ENCODE assay signal across 17 cellular contexts in genomic region chr13:29525757-29526156, GRCh38.
DNase-seq lines count a peak whose midpoint lies in the region; ATAC-seq, FAIRE-seq and TF ChIP-seq lines count a peak whose summit lies in the region.
"Had no signal": no experiment of that assay in that cellular context is flagged by ENCODE, and none has a peak within 500 bp of the region (broad histone marks: within the 10 kb centered on the region; RNA-seq: fewer than 3 reads in every experiment).

No MANE protein-coding gene starts in this region.

- H3K4me3 Mint-ChIP-seq in osteocyte (ENCODE audit: unreplicated experiment): no peak overlapping the region
- H3K4me3 Mint-ChIP-seq: CD8-positive, alpha-beta T cell; IgD-negative memory B cell had no signal

- peaks cover 43% of the 10 kb centered on the region for H3K4me1 Mint-ChIP-seq in osteocyte (ENCODE audit: unreplicated experiment)
- H3K4me1 Mint-ChIP-seq: IgD-negative memory B cell had no signal

- ATAC-seq in HG02588 (IDR thresholded peaks at IDR 0.05; ENCODE audit: unreplicated experiment): no peak
- ATAC-seq: CD8-positive, alpha-beta T cell; HCT116; HepG2 had no signal

- TF ChIP-seq CTCF in bronchial epithelial cell (IDR thresholded peaks at IDR 0.05; ENCODE audit: insufficient read depth, low read length, severe bottlenecking) (no peak), osteocyte (IDR thresholded peaks at IDR 0.05) (no peak)

- H3K27ac Mint-ChIP-seq in osteocyte (ENCODE audit: unreplicated experiment): peak overlapping the region; percentile 7
- H3K27ac Mint-ChIP-seq: CD8-positive, alpha-beta T cell had no signal

- peaks cover 14 to 44% (median 34%) of the 10 kb centered on the region in 10 experiments for H3K4me1 ChIP-seq in BLaER1 treated with 17β-estradiol and CSF1 and Interleukin-3, amounts not matched to agents 10 nM and 100 nM

- no peak overlapping the region for H3K4me3 ChIP-seq in BLaER1 treated with 17β-estradiol and CSF1 and Interleukin-3, amounts not matched to agents 10 nM and 100 nM
- no peak overlapping the region for H3K4me3 ChIP-seq in bronchial epithelial cell (ENCODE audit: low read depth, low read length)

- H3K4me2 ChIP-seq in BLaER1 treated with 17β-estradiol and CSF1 and Interleukin-3, amounts not matched to agents 10 nM and 100 nM: peak overlapping the region in 9 of 11 experiments; percentile 6 to 80 (median 62); a peak in 10 of 22 replicates

- H3K9me3 Mint-ChIP-seq in osteocyte (ENCODE audit: unreplicated experiment): no peaks in the 10 kb centered on the region
- H3K9me3 Mint-ChIP-seq: CD8-positive, alpha-beta T cell; IgD-negative memory B cell had no signal

- H3K9me3 ChIP-seq in BLaER1 treated with 17β-estradiol and CSF1 and Interleukin-3, amounts not matched to agents 10 nM and 100 nM (replicated peaks in 1 of 11): peaks cover 0 to 7% (median 0%) of the 10 kb centered on the region in 11 experiments; a peak in 1 of 22 replicates

- peaks cover 0 to 98% (median 23%) of the 10 kb centered on the region in 11 experiments; a peak in 14 of 22 replicates for H4K20me1 ChIP-seq in BLaER1 treated with 17β-estradiol and CSF1 and Interleukin-3, amounts not matched to agents 10 nM and 100 nM

- no peaks in the 10 kb centered on the region for H3K27me3 ChIP-seq in BLaER1 treated with 17β-estradiol and CSF1 and Interleukin-3, amounts not matched to agents 10 nM and 100 nM
- H3K27me3 ChIP-seq in bronchial epithelial cell (ENCODE audit: control insufficient read depth, insufficient read depth, low read length): no peaks in the 10 kb centered on the region

- H3K27me3 Mint-ChIP-seq in osteocyte (ENCODE audit: unreplicated experiment): no peaks in the 10 kb centered on the region
- H3K27me3 Mint-ChIP-seq: IgD-negative memory B cell had no signal

- H3K36me3 ChIP-seq in BLaER1 treated with 17β-estradiol and CSF1 and Interleukin-3, amounts not matched to agents 10 nM and 100 nM: peaks cover 89 to 100% (median 100%) of the 10 kb centered on the region in 11 experiments
- H3K36me3 ChIP-seq in bronchial epithelial cell (ENCODE audit: control insufficient read depth, insufficient read depth, low read length): peaks cover 45% of the 10 kb centered on the region

- H3K9ac ChIP-seq in BLaER1 treated with 17β-estradiol and CSF1 and Interleukin-3, amounts not matched to agents 10 nM and 100 nM: no peak overlapping the region

- DNase-seq in bronchial epithelial cell (ENCODE audit: low read depth) (no peak), osteocyte (ENCODE audit: extremely low spot score, unreplicated experiment) (no peak), RCC 7860 (ENCODE audit: low spot score) (no peak)
- DNase-seq in activated naive CD4-positive, alpha-beta T cell treated with Interleukin-2 at 50 U/mL for 16 hours: no peak
- DNase-seq: AML-193; Calu3; CD8-positive, alpha-beta T cell; DMS79 treated with DMSO at 0.1 percent for 48 hours; GF-D8; GOT3; H7 had no signal

- FAIRE-seq in bronchial epithelial cell (lab: Jason Lieb, UNC) (peak; percentile 7), RCC 7860 (lab: Jason Lieb, UNC) (no peak)
- FAIRE-seq: A204.1, HepG2 had no signal

- H3K27ac ChIP-seq in BLaER1 treated with 17β-estradiol and CSF1 and Interleukin-3, amounts not matched to agents 10 nM and 100 nM: no peak overlapping the region

- peaks cover 59% of the 10 kb centered on the region for H3K36me3 Mint-ChIP-seq in osteocyte (ENCODE audit: unreplicated experiment)
